24 cellular contexts compared by ENCODE assay signal in the genomic region with DNA sequence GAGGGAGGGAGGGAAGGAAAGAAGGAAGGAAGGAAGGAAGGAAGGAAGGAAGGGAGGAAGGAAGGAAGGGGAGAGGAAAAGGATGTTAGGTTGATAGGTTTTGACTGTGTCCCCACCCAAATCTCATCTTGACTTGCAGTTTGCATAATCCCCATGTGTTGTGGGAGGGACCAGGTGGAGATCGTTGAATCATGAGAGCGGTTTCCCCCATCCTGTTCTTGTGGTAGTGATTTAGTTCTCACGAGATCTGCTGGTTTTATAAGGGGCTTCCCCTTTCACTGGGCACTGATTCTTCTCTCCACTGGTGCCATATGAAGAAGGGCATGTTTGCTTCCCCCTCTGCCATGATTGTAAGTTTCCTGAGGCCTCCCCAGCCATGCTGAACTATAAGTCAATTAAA. TPM values are rescaled to one million over a fixed set of nuclear protein-coding genes. Genes with fewer than 3 reads are reported as not detected.
"Had no signal": no experiment of that assay in that cellular context is flagged by ENCODE, and none has a peak within 500 bp of the region (broad histone marks: within the 10 kb centered on the region; RNA-seq: fewer than 3 reads in every experiment).

No MANE protein-coding gene starts in this region.

- DNase-seq: activated effector memory CD4-positive, alpha-beta T cell treated with anti-CD3 and anti-CD28 coated beads, Interleukin-2, amount 50 U/mL, for 16 hours; activated T-cell treated with anti-CD3 and anti-CD28 coated beads, Interleukin-2, amount 50 U/mL, for 24 hours; dermis blood vessel endothelial cell; effector memory CD4-positive, alpha-beta T cell; esophagus squamous epithelium; kidney glomerular epithelial cell; left ventricle myocardium superior; naive thymus-derived CD4-positive, alpha-beta T cell; stimulated activated CD4-positive, alpha-beta T cell treated with anti-CD3 and anti-CD28 coated beads, Interleukin-12 subunit alpha, Interleukin-12 subunit beta, amount 100 ng/mL, for 4 hours; stimulated activated CD4-positive, alpha-beta T cell treated with anti-CD3 and anti-CD28 coated beads, Interleukin-2, amount 100 ng/mL, for 48 hours; stomach had no signal

- H3K27ac Mint-ChIP-seq: activated naive CD4-positive, alpha-beta T cell treated with anti-CD3 and anti-CD28 coated beads, Interleukin-2, amount 50 U/mL, for 72 hours; activated T-cell treated with anti-CD3 and anti-CD28 coated beads, Interleukin-2, amount 50 U/mL, for 24 hours; immature natural killer cell; naive thymus-derived CD4-positive, alpha-beta T cell; progenitor cell of endocrine pancreas; T-helper 1 cell treated with Interleukin-12 subunit alpha and Interleukin-12 subunit beta and Interleukin-4 antibody, amounts not matched to agents 30 μg/mL and 1 μg/mL, for 36 hours; type B pancreatic cell had no signal

- H3K27me3 Mint-ChIP-seq: activated T-cell treated with anti-CD3 and anti-CD28 coated beads, Interleukin-2, amount 50 U/mL, for 24 hours had no signal

- H3K4me3 ChIP-seq: cardiac muscle cell, esophagus squamous epithelium, neural progenitor cell, right atrium auricular region, stomach had no signal

- H3K27ac ChIP-seq: cardiac muscle cell, esophagus squamous epithelium, neural progenitor cell, right atrium auricular region, stomach had no signal

- H3K27me3 ChIP-seq: esophagus squamous epithelium, right atrium auricular region had no signal

- H3K9me3 ChIP-seq: esophagus squamous epithelium, right atrium auricular region had no signal

- H3K9ac ChIP-seq: neural progenitor cell had no signal

- ATAC-seq: left ventricle myocardium superior; naive thymus-derived CD4-positive, alpha-beta T cell had no signal

- H3K36me3 ChIP-seq: cardiac muscle cell, esophagus squamous epithelium, neural progenitor cell, right atrium auricular region, stomach had no signal

- H3K4me3 Mint-ChIP-seq: activated T-cell treated with anti-CD3 and anti-CD28 coated beads, Interleukin-2, amount 50 U/mL, for 24 hours; immature natural killer cell; naive thymus-derived CD4-positive, alpha-beta T cell; neural progenitor cell; T-helper 1 cell treated with Interleukin-12 subunit alpha and Interleukin-12 subunit beta and Interleukin-4 antibody, amounts not matched to agents 30 μg/mL and 1 μg/mL, for 36 hours; type B pancreatic cell had no signal

- H3K4me1 ChIP-seq: esophagus squamous epithelium, neural progenitor cell, right atrium auricular region, stomach had no signal

- H2AFZ ChIP-seq: neural progenitor cell had no signal

- H3K36me3 Mint-ChIP-seq: neural progenitor cell, type B pancreatic cell had no signal

- H3K4me1 Mint-ChIP-seq: neural progenitor cell had no signal

- H3K4me2 ChIP-seq: neural progenitor cell had no signal

RNA-seq across cellular contexts. Expression of a gene that starts 35.5 kb away (rescaled TPM):
- total RNA-seq: cardiac muscle cell, chondrocyte, dermis blood vessel endothelial cell, fibroblast of villous mesenchyme, left ventricle myocardium superior, mononuclear cell, osteoblast, right atrium auricular region, temporal lobe had no signal
- polyA plus RNA-seq: cardiac muscle cell; immature natural killer cell; naive thymus-derived CD4-positive, alpha-beta T cell had no signal
